In genomic region chr6:43717389-43717788, GRCh38 we compare ENCODE assay signal across 19 cellular contexts. TPM values are rescaled to one million over a fixed set of nuclear protein-coding genes. Genes with fewer than 3 reads are reported as not detected.
"Had no signal": no experiment of that assay in that cellular context is flagged by ENCODE, and none has a peak within 500 bp of the region (broad histone marks: within the 10 kb centered on the region; RNA-seq: fewer than 3 reads in every experiment).

No MANE protein-coding gene starts in this region.

- H3K36me3 Mint-ChIP-seq: activated naive CD8-positive, alpha-beta T cell treated with anti-CD3 and anti-CD28 coated beads, Interleukin-2, amount 10 ng/mL, durations not matched to agents 7 days and 5 days; naive thymus-derived CD8-positive, alpha-beta T cell; stimulated activated memory B cell treated with anti-CD40 and anti-IgM and Interleukin-4, amounts not matched to agents 10 μg/mL and 1 μg/mL and 100 μg/mL, for 72 hours had no signal

- H3K27me3 Mint-ChIP-seq: stimulated activated memory B cell treated with anti-CD40 and anti-IgM and Interleukin-4, amounts not matched to agents 10 μg/mL and 1 μg/mL and 100 μg/mL, for 72 hours had no signal

- H3K9me3 ChIP-seq: breast epithelium, tibial artery had no signal

- FAIRE-seq: kidney had no signal

- H3K27ac Mint-ChIP-seq: activated naive CD8-positive, alpha-beta T cell treated with anti-CD3 and anti-CD28 coated beads, Interleukin-2, amount 10 ng/mL, durations not matched to agents 7 days and 5 days; effector memory CD8-positive, alpha-beta T cell; stimulated activated memory B cell treated with anti-CD40 and anti-IgM and Interleukin-4, amounts not matched to agents 10 μg/mL and 1 μg/mL and 100 μg/mL, for 72 hours; T-helper 2 cell treated with Interferon-gamma antibody and Interleukin-4, amounts not matched to agents 5 μg/mL and 100 μg/mL, for 36 hours had no signal

- H3K4me3 ChIP-seq: breast epithelium, tibial artery had no signal

- H3K4me3 Mint-ChIP-seq: activated naive CD8-positive, alpha-beta T cell treated with anti-CD3 and anti-CD28 coated beads, Interleukin-2, amount 10 ng/mL, durations not matched to agents 7 days and 5 days; effector memory CD8-positive, alpha-beta T cell; naive thymus-derived CD8-positive, alpha-beta T cell; stimulated activated memory B cell treated with anti-CD40 and anti-IgM and Interleukin-4, amounts not matched to agents 10 μg/mL and 1 μg/mL and 100 μg/mL, for 72 hours; T-helper 2 cell treated with Interferon-gamma antibody and Interleukin-4, amounts not matched to agents 5 μg/mL and 100 μg/mL, for 36 hours had no signal

- H3K27me3 ChIP-seq: breast epithelium had no signal

- ATAC-seq: effector memory CD8-positive, alpha-beta T cell; naive thymus-derived CD8-positive, alpha-beta T cell; stimulated activated memory B cell treated with anti-CD40 and anti-IgM and Interleukin-4, amounts not matched to agents 10 μg/mL and 1 μg/mL and 100 μg/mL, for 72 hours had no signal

- H3K4me1 Mint-ChIP-seq: activated naive CD8-positive, alpha-beta T cell treated with anti-CD3 and anti-CD28 coated beads, Interleukin-2, amount 10 ng/mL, durations not matched to agents 7 days and 5 days had no signal

- H3K36me3 ChIP-seq: breast epithelium, tibial artery had no signal

- DNase-seq: activated CD4-positive, CD25-positive, alpha-beta regulatory T cell treated with anti-CD3 and anti-CD28 coated beads, Interleukin-2, amount 50 U/mL, for 72 hours; activated naive CD4-positive, alpha-beta T cell; activated naive CD8-positive, alpha-beta T cell treated with anti-CD3 and anti-CD28 coated beads, Interleukin-2, amount 10 ng/mL, durations not matched to agents 7 days and 5 days; activated T-cell treated with anti-CD3 and anti-CD28 coated beads for 4 hours; anterior cingulate cortex; dermis blood vessel endothelial cell; effector memory CD8-positive, alpha-beta T cell; hippocampal formation; mesenchymal stem cell; naive thymus-derived CD8-positive, alpha-beta T cell; occipital lobe; stimulated activated CD4-positive, alpha-beta T cell treated with anti-CD3 and anti-CD28 coated beads, Interleukin-12 subunit alpha, Interleukin-12 subunit beta, amount 100 ng/mL, for 4 hours; stimulated activated CD4-positive, alpha-beta T cell treated with anti-CD3 and anti-CD28 coated beads, Interleukin-2, amount 100 ng/mL, for 24 hours had no signal

- H3K27ac ChIP-seq: epithelial cell of prostate had no signal

- H3K9me3 Mint-ChIP-seq: activated naive CD8-positive, alpha-beta T cell treated with anti-CD3 and anti-CD28 coated beads, Interleukin-2, amount 10 ng/mL, durations not matched to agents 7 days and 5 days; effector memory CD8-positive, alpha-beta T cell; naive thymus-derived CD8-positive, alpha-beta T cell; stimulated activated memory B cell treated with anti-CD40 and anti-IgM and Interleukin-4, amounts not matched to agents 10 μg/mL and 1 μg/mL and 100 μg/mL, for 72 hours; T-helper 2 cell treated with Interferon-gamma antibody and Interleukin-4, amounts not matched to agents 5 μg/mL and 100 μg/mL, for 36 hours had no signal

RNA-seq across cellular contexts. Expression of gene VEGFA, which starts 52.6 kb away (rescaled TPM):
- polyA plus RNA-seq: naive thymus-derived CD8-positive, alpha-beta T cell had no signal
